9 cellular contexts compared by ENCODE assay signal in the genomic region with DNA sequence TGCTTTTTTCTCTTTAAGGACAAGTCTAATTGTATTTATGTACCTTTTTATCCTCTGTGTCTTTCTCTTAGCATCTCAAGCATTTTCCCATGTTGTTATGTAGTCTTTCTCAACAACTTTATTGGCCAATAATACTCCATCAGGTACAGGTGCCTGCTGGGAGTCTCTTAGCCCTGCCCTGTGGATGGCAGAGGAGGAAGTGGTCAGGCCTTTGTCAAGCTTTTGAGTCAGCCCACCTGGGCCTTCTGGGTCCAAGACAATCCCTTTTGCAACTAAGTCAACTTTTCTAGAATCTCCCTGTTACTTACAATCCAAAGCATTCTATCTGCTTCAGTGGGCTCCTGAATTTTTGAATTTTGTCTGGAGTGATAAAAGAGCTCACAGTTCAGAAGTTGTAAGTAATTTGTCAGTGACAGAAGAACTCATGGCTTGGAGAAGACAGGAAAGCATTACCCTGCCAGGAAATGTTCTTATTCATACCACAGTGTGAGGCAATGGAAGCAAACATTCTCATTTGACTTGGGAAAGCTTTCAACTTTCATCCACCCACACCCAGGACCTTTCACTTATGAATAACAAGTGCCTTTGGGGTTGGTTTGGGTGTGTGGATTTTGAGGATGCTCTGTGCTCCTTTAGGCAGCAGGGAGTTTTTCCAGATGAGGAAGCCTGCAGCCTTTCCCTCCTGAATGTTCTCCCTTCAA.
DNase-seq lines count a peak whose midpoint lies in the region; ATAC-seq and TF ChIP-seq lines count a peak whose summit lies in the region.
"Had no signal": no experiment of that assay in that cellular context is flagged by ENCODE, and none has a peak within 500 bp of the region (broad histone marks: within the 10 kb centered on the region; RNA-seq: fewer than 3 reads in every experiment).

No MANE protein-coding gene starts in this region.

- H3K27ac ChIP-seq in esophagus squamous epithelium = peak overlapping the region; percentile 43 to 74 (median 54)

- peaks cover 0 to 4% (median 0%) of the 10 kb centered on the region in 3 donors for H3K4me1 ChIP-seq in esophagus squamous epithelium

- TF ChIP-seq CTCF in NB4 (IDR thresholded peaks at IDR 0.05; ENCODE audit: low read depth, low read length) (no peak), esophagus squamous epithelium (IDR thresholded peaks at IDR 0.05) (no peak), omental fat pad (IDR thresholded peaks at IDR 0.05) (no peak)

- H3K27me3 ChIP-seq in esophagus squamous epithelium = peaks cover 0 to 6% (median 0%) of the 10 kb centered on the region in 4 donors

- no peaks in the 10 kb centered on the region for H3K9me3 ChIP-seq in esophagus squamous epithelium

- no peak overlapping the region for H3K4me3 ChIP-seq in NB4 (ENCODE audit: low read depth, low read length)
- no peak overlapping the region for H3K4me3 ChIP-seq in esophagus squamous epithelium

- H3K36me3 ChIP-seq in esophagus squamous epithelium = no peaks in the 10 kb centered on the region

- peak; percentile 88 for ATAC-seq in omental fat pad (ENCODE audit: low FRiP score)
- ATAC-seq in GM19467 (IDR thresholded peaks at IDR 0.05; ENCODE audit: unreplicated experiment) = no peak
- ATAC-seq in HG02798 (IDR thresholded peaks at IDR 0.05; ENCODE audit: poor library complexity, unreplicated experiment) = no peak

- TF ChIP-seq POLR2A in NB4 (IDR thresholded peaks at IDR 0.05; ENCODE audit: extremely low read depth, insufficient read length) (no peak), esophagus squamous epithelium (IDR thresholded peaks at IDR 0.05) (no peak)

- DNase-seq in AG20443 (ENCODE audit: low spot score) = peak; percentile 82
- peak; percentile 36 for DNase-seq in NB4 (ENCODE audit: low read depth)
- no peak for DNase-seq in esophagus squamous epithelium (lab: John Stamatoyannopoulos, UW)
- no peak for DNase-seq in omental fat pad (ENCODE audit: low spot score)
- DNase-seq in NCI-H2081 treated with DMSO at 0.1 percent for 48 hours (lab: John Stamatoyannopoulos, UW) = no peak
- no peak for DNase-seq in glomerular visceral epithelial cell (ENCODE audit: extremely low spot score)
- DNase-seq: NCI-H1417 treated with DMSO at 0.1 percent for 48 hours had no signal

- intact Hi-C loops in esophagus squamous epithelium (cut with DNase I) = no loop called here

Comparison
In these comparisons a context has a peak if more than half of its experiments do, and no peak if none do; other contexts are left out.
1. DNase-seq: peak in AG20443 (single experiment) and NB4 (single experiment); none in esophagus squamous epithelium (single experiment), omental fat pad (single experiment), NCI-H2081 treated with DMSO at 0.1 percent for 48 hours (single experiment) and glomerular visceral epithelial cell (single experiment).